In the genomic region with DNA sequence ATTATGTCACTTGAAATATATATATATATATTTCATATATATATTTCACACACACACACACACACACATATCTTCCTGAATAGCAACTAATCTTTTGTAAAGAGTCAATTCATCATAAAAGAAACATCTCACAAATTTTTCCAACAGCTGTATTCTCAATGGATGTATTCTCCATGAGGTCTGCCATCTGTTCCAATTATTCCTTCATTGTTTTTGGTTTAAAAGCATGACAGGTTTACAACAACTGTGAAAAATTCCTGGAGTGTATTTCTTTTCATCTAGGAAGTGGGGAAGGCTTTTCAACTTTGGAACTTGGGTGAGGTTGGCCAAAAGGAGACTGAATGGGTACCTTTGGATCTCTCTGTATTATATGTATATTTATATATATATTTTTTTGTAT, we compare ENCODE assay signal across 26 cellular contexts.
"Had no signal": no experiment of that assay in that cellular context is flagged by ENCODE, and none has a peak within 500 bp of the region (broad histone marks: within the 10 kb centered on the region; RNA-seq: fewer than 3 reads in every experiment).

No MANE protein-coding gene starts in this region.

- H3K4me3 ChIP-seq: colonic mucosa, gastrocnemius medialis, heart left ventricle, hepatocyte, lung, neural progenitor cell, right lobe of liver, stomach, tibial artery had no signal

- H3K36me3 Mint-ChIP-seq: mesothelial cell of epicardium; neural progenitor cell; stimulated activated effector memory CD8-positive, alpha-beta T cell treated with anti-CD3 and anti-CD28 coated beads, Interleukin-12 subunit alpha, Interleukin-12 subunit beta, amount 100 ng/mL, for 72 hours; type B pancreatic cell had no signal

- H3K4me3 Mint-ChIP-seq: dendritic cell treated with granulocyte-macrophage colony-stimulating factor and Interleukin-4, amounts not matched to agents 40 ng/mL and 50 ng/mL, for 4 days; endodermal cell; mesothelial cell of epicardium; naive B cell; natural killer cell treated with Interleukin-12 subunit alpha and Interleukin-12 subunit beta and Interleukin-15 and Interleukin-18, amount 100 ng/mL, for 72 hours; neural progenitor cell; stimulated activated effector memory CD8-positive, alpha-beta T cell treated with anti-CD3 and anti-CD28 coated beads, Interleukin-12 subunit alpha, Interleukin-12 subunit beta, amount 100 ng/mL, for 72 hours; type B pancreatic cell had no signal

- ATAC-seq: esophagus mucosa; gastrocnemius medialis; heart left ventricle; left lobe of liver; natural killer cell treated with Interleukin-12 subunit alpha and Interleukin-12 subunit beta and Interleukin-15 and Interleukin-18, amount 100 ng/mL, for 72 hours; right lobe of liver; stimulated activated effector memory CD8-positive, alpha-beta T cell treated with anti-CD3 and anti-CD28 coated beads, Interleukin-12 subunit alpha, Interleukin-12 subunit beta, amount 100 ng/mL, for 72 hours had no signal

- DNase-seq: colonic mucosa; effector CD8-positive, alpha-beta T cell; endodermal cell; foreskin fibroblast; gastrocnemius medialis; heart left ventricle; kidney; mesenchymal stem cell; naive B cell; right lobe of liver; stimulated activated CD4-positive, alpha-beta T cell treated with anti-CD3 and anti-CD28 coated beads, Interleukin-2, amount 100 ng/mL, for 24 hours; stimulated activated CD4-positive, alpha-beta T cell treated with anti-CD3 and anti-CD28 coated beads, Interleukin-4, amount 100 ng/mL, for 24 hours; stimulated activated naive CD4-positive, alpha-beta T cell treated with Interleukin-2 at 50 U/mL for 16 hours; stomach; tibial artery had no signal

- H3K27me3 Mint-ChIP-seq: dendritic cell treated with granulocyte-macrophage colony-stimulating factor and Interleukin-4, amounts not matched to agents 40 ng/mL and 50 ng/mL, for 4 days; naive B cell; natural killer cell treated with Interleukin-12 subunit alpha and Interleukin-12 subunit beta and Interleukin-15 and Interleukin-18, amount 100 ng/mL, for 72 hours; progenitor cell of endocrine pancreas; type B pancreatic cell had no signal

- H3K27ac Mint-ChIP-seq: endodermal cell; mesothelial cell of epicardium; natural killer cell treated with Interleukin-12 subunit alpha and Interleukin-12 subunit beta and Interleukin-15 and Interleukin-18, amount 100 ng/mL, for 72 hours; neural progenitor cell; progenitor cell of endocrine pancreas; stimulated activated effector memory CD8-positive, alpha-beta T cell treated with anti-CD3 and anti-CD28 coated beads, Interleukin-12 subunit alpha, Interleukin-12 subunit beta, amount 100 ng/mL, for 72 hours; type B pancreatic cell had no signal

- H3K9me3 Mint-ChIP-seq: dendritic cell treated with granulocyte-macrophage colony-stimulating factor and Interleukin-4, amounts not matched to agents 40 ng/mL and 50 ng/mL, for 4 days; endodermal cell; mesothelial cell of epicardium; naive B cell; natural killer cell treated with Interleukin-12 subunit alpha and Interleukin-12 subunit beta and Interleukin-15 and Interleukin-18, amount 100 ng/mL, for 72 hours; neural progenitor cell; stimulated activated effector memory CD8-positive, alpha-beta T cell treated with anti-CD3 and anti-CD28 coated beads, Interleukin-12 subunit alpha, Interleukin-12 subunit beta, amount 100 ng/mL, for 72 hours; type B pancreatic cell had no signal

- H3K4me1 Mint-ChIP-seq: endodermal cell; neural progenitor cell; stimulated activated effector memory CD8-positive, alpha-beta T cell treated with anti-CD3 and anti-CD28 coated beads, Interleukin-12 subunit alpha, Interleukin-12 subunit beta, amount 100 ng/mL, for 72 hours had no signal
